In genomic region chr13:44274838-44275237, GRCh38 we compare ENCODE assay signal across 10 cellular contexts.
DNase-seq lines count a peak whose midpoint lies in the region; ATAC-seq, FAIRE-seq and TF ChIP-seq lines count a peak whose summit lies in the region.
"Had no signal": no experiment of that assay in that cellular context is flagged by ENCODE, and none has a peak within 500 bp of the region (broad histone marks: within the 10 kb centered on the region; RNA-seq: fewer than 3 reads in every experiment).

No MANE protein-coding gene starts in this region.

- POLR2A ChIA-PET in HepG2 (lab: Yijun Ruan, JAX): no interaction called here

- H3K9me3 ChIP-seq in HepG2 (ENCODE audit: low read length) (no peaks in the 10 kb centered on the region), thyroid gland (no peaks in the 10 kb centered on the region)

- TF ChIP-seq CTCF in HepG2 (CRISPR knock-in tag; IDR thresholded peaks at IDR 0.05) (no peak), thyroid gland (IDR thresholded peaks at IDR 0.05) (no peak)

- H3K79me2 ChIP-seq in HepG2 (ENCODE audit: insufficient read depth, low read length): no peaks in the 10 kb centered on the region

- H3K27me3 ChIP-seq in HepG2 (ENCODE audit: control insufficient read depth in 1 of 2, insufficient read depth in 2 of 2, low read length in 2 of 2): no peaks in the 10 kb centered on the region
- H3K27me3 ChIP-seq in thyroid gland: no peaks in the 10 kb centered on the region

- no peaks in the 10 kb centered on the region for H3K27me3 Mint-ChIP-seq in activated CD4-positive, alpha-beta T cell treated with anti-CD3 and anti-CD28 coated beads, Interleukin-2, amount 10 ng/mL, durations not matched to agents 24 days and 14 days

- no peaks in the 10 kb centered on the region for H3K36me3 ChIP-seq in HepG2 (replicated peaks in 1 of 2; ENCODE audit: control insufficient read depth in 1 of 2, insufficient read depth in 2 of 2, low read length in 2 of 2)
- H3K36me3 ChIP-seq in thyroid gland: no peaks in the 10 kb centered on the region

- TF ChIP-seq EP300 in HepG2 (IDR thresholded peaks at IDR 0.05; ENCODE audit: low read depth in 2 of 2, low read length in 2 of 2) (no peak), HepG2 (CRISPR knock-in tag; IDR thresholded peaks at IDR 0.05; ENCODE audit: borderline replicate concordance) (no peak)

- peaks cover 9% of the 10 kb centered on the region for H3K36me3 Mint-ChIP-seq in activated CD4-positive, alpha-beta T cell treated with anti-CD3 and anti-CD28 coated beads, Interleukin-2, amount 10 ng/mL, durations not matched to agents 24 days and 14 days (ENCODE audit: low read depth)
- H3K36me3 Mint-ChIP-seq in activated naive CD4-positive, alpha-beta T cell treated with anti-CD3 and anti-CD28 coated beads, Interleukin-2, amount 50 U/mL, for 72 hours: peaks cover 18% of the 10 kb centered on the region in 2 donors

- no peak for TF ChIP-seq POLR2A in HepG2 (IDR thresholded peaks at IDR 0.05; ENCODE audit: insufficient read depth in 1 of 2, low read depth in 2 of 2, low read length in 2 of 2)
- TF ChIP-seq POLR2A in thyroid gland (IDR thresholded peaks at IDR 0.05): no peak

- peak; percentile 23 to 63 for ATAC-seq in activated naive CD4-positive, alpha-beta T cell treated with anti-CD3 and anti-CD28 coated beads, Interleukin-2, amount 50 U/mL, for 72 hours
- ATAC-seq in HepG2 (no peak), left lobe of liver (no peak), HG02588 (IDR thresholded peaks at IDR 0.05; ENCODE audit: unreplicated experiment) (no peak)

- no peak for FAIRE-seq in HepG2 (lab: Jason Lieb, UNC)

- peak overlapping the region; percentile 89 for H3K27ac Mint-ChIP-seq in activated CD4-positive, alpha-beta T cell treated with anti-CD3 and anti-CD28 coated beads, Interleukin-2, amount 10 ng/mL, durations not matched to agents 24 days and 14 days
- peak overlapping the region; percentile 80 to 85 for H3K27ac Mint-ChIP-seq in activated naive CD4-positive, alpha-beta T cell treated with anti-CD3 and anti-CD28 coated beads, Interleukin-2, amount 50 U/mL, for 72 hours
- H3K27ac Mint-ChIP-seq: dendritic cell treated with granulocyte-macrophage colony-stimulating factor and Interleukin-4, amounts not matched to agents 40 ng/mL and 50 ng/mL, for 4 days had no signal

- no peak overlapping the region for H3K4me3 ChIP-seq in HepG2 (replicated peaks in 1 of 3; ENCODE audit: insufficient read depth in 1 of 3, low read depth in 2 of 3, low read length in 3 of 3)
- H3K4me3 ChIP-seq in thyroid gland (replicated peaks in 1 of 3): no peak overlapping the region

- no peak overlapping the region for H3K9ac ChIP-seq in HepG2 (ENCODE audit: insufficient read depth, low read depth, low read length)

- intact Hi-C loops in activated CD4-positive, alpha-beta T cell treated with anti-CD3 and anti-CD28 coated beads, Interleukin-2, amount 10 ng/mL, durations not matched to agents 24 days and 14 days (cut with micrococcal nuclease): loop anchor here (1.0 kb wide), 1 partner anchor 16 kb away; no protein-coding TSS in a partner anchor
- intact Hi-C loops in HepG2 (cut with micrococcal nuclease; ENCODE audit: unreplicated experiment) (no loop called here), thyroid gland (cut with DNase I) (no loop called here)

- no peak overlapping the region for H3K27ac ChIP-seq in HepG2 (ENCODE audit: extremely low read length, insufficient read depth, low read length)
- H3K27ac ChIP-seq in thyroid gland: peak overlapping the region; percentile 7 to 66 (median 64)

- no peak overlapping the region for H2AFZ ChIP-seq in HepG2 (ENCODE audit: low read length)

- no TSS peak for BruUV-seq in HepG2 (replicated peaks; lab: Mats Ljungman, UMichigan)

- peaks cover 30% of the 10 kb centered on the region; the same call in 1 of the 2 replicates for H3K4me1 ChIP-seq in HepG2 (ENCODE audit: insufficient read depth, low read length)
- H3K4me1 ChIP-seq in thyroid gland: peaks cover 0 to 27% of the 10 kb centered on the region in 2 donors

- no peak for TF ChIP-seq RAD21 in HepG2 (CRISPR knock-in tag; IDR thresholded peaks at IDR 0.05)

- H3K4me2 ChIP-seq in HepG2 (ENCODE audit: low read depth, low read length): peak overlapping the region; percentile 41

- H3K4me1 Mint-ChIP-seq in activated CD4-positive, alpha-beta T cell treated with anti-CD3 and anti-CD28 coated beads, Interleukin-2, amount 10 ng/mL, durations not matched to agents 24 days and 14 days: peaks cover 37% of the 10 kb centered on the region

- in situ Hi-C loops in HepG2 (cut with HindIII; ENCODE audit: extremely low pct_ligation_motif_present, low pct_unique_long_range_greater_than_20kb): no loop called here

- no peaks in the 10 kb centered on the region for H4K20me1 ChIP-seq in HepG2 (ENCODE audit: insufficient read depth, low read length)

- peaks cover 13% of the 10 kb centered on the region for H3K9me3 Mint-ChIP-seq in activated CD4-positive, alpha-beta T cell treated with anti-CD3 and anti-CD28 coated beads, Interleukin-2, amount 10 ng/mL, durations not matched to agents 24 days and 14 days
- peaks cover 8 to 26% of the 10 kb centered on the region in 2 donors for H3K9me3 Mint-ChIP-seq in activated naive CD4-positive, alpha-beta T cell treated with anti-CD3 and anti-CD28 coated beads, Interleukin-2, amount 50 U/mL, for 72 hours

- DNase-seq in activated CD4-positive, alpha-beta T cell treated with anti-CD3 and anti-CD28 coated beads, Interleukin-2, amount 10 ng/mL, durations not matched to agents 24 days and 14 days: peak; percentile 73
- DNase-seq in activated CD4-positive, alpha-beta T cell treated with anti-CD3 and anti-CD28 coated beads, Interleukin-2, amount 50 U/mL, for 4 hours: no peak
- no peak for DNase-seq in activated naive CD4-positive, alpha-beta T cell treated with anti-CD3 and anti-CD28 coated beads, Interleukin-2, amount 50 U/mL, for 72 hours (ENCODE audit: low spot score in 2 of 2)
- DNase-seq in HepG2 (ENCODE audit: low spot score): no peak
- DNase-seq in thyroid gland: no peak
- no peak for DNase-seq in left lobe of liver (ENCODE audit: low spot score)
- DNase-seq in NCI-H187 treated with DMSO at 0.1 percent for 48 hours (lab: John Stamatoyannopoulos, UW): no peak
- DNase-seq: NCI-H510A had no signal

- H3K4me3 Mint-ChIP-seq in activated CD4-positive, alpha-beta T cell treated with anti-CD3 and anti-CD28 coated beads, Interleukin-2, amount 10 ng/mL, durations not matched to agents 24 days and 14 days: peak overlapping the region; percentile 75
- H3K4me3 Mint-ChIP-seq: dendritic cell treated with granulocyte-macrophage colony-stimulating factor and Interleukin-4, amounts not matched to agents 40 ng/mL and 50 ng/mL, for 4 days had no signal

- CTCF ChIA-PET in HepG2 (lab: Yijun Ruan, JAX; ENCODE audit: low intra/inter-chr PET ratio, low total read pairs): no interaction called here

- 67% methylated on average over 2 of the region's 2 CpGs for WGBS in HepG2 (ENCODE audit: low lambda C conversion rate)
- 69 to 75% methylated on average over 2 of the region's 2 CpGs for WGBS in thyroid gland, 2 donors

TF ChIP-seq in HepG2, 621 proteins besides CTCF, POLR2A, EP300 and RAD21:
- TF ChIP-seq PHF5A (CRISPR knock-in tag; IDR thresholded peaks at IDR 0.05; ENCODE audit: low read depth, unreplicated experiment) (no peak), ZNF775 (CRISPR knock-in tag; IDR thresholded peaks at IDR 0.05; ENCODE audit: borderline replicate concordance) (no peak)

Comparison
In these comparisons a context has a peak if more than half of its experiments do, and no peak if none do; other contexts are left out.
1. ATAC-seq: peak in activated naive CD4-positive, alpha-beta T cell treated with anti-CD3 and anti-CD28 coated beads, Interleukin-2, amount 50 U/mL, for 72 hours (2 of 2); none in HepG2 (single experiment), left lobe of liver (single experiment) and HG02588 (single experiment).